ENCODE assay signal across 15 cellular contexts in the genomic region with DNA sequence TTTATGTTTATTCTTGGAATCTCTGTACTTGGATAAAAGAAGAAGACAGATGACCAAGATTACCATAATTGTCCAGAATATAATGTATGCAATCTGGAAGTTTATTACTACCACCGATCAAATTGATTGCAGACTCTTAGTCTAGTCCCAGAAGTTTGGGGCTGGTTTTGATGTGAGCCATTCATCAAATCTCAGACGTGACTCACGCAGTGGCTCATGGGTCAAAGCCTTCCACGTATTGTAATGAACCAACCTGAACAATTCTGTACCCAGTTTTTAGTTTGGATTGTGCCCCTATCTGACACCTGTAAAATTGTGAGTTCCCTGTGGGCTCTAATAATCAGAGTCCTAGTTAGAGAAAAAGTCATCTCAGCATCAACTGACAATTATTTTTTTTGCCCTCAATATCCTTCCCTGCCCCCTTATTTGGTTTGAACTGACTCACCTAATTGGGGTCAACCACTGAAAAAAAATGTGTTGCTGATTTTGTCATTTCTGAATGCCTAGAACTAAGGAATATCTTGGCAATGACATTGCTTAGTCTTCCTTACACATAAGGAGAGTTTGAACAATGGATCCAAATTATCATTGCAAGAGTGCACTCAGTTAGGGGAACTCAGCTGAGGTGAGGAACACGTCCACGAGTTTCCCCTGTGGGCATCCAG.
"Had no signal": no experiment of that assay in that cellular context is flagged by ENCODE, and none has a peak within 500 bp of the region (broad histone marks: within the 10 kb centered on the region; RNA-seq: fewer than 3 reads in every experiment).

No MANE protein-coding gene starts in this region.

- H3K36me3 ChIP-seq: adrenal gland, ovary had no signal

- H3K9me3 Mint-ChIP-seq: activated naive CD4-positive, alpha-beta T cell treated with anti-CD3 and anti-CD28 coated beads, Interleukin-2, amount 10 ng/mL, durations not matched to agents 7 days and 5 days; endodermal cell; memory B cell; naive thymus-derived CD4-positive, alpha-beta T cell had no signal

- H3K27ac Mint-ChIP-seq: activated CD8-positive, alpha-beta T cell treated with anti-CD3 and anti-CD28 coated beads, Interleukin-2, amount 10 ng/mL, durations not matched to agents 7 days and 5 days; activated naive CD4-positive, alpha-beta T cell treated with anti-CD3 and anti-CD28 coated beads, Interleukin-2, amount 10 ng/mL, durations not matched to agents 7 days and 5 days; endodermal cell; memory B cell; naive thymus-derived CD4-positive, alpha-beta T cell had no signal

- H3K27me3 ChIP-seq: adrenal gland, dorsolateral prefrontal cortex, ovary had no signal

- H3K4me3 Mint-ChIP-seq: activated CD8-positive, alpha-beta T cell treated with anti-CD3 and anti-CD28 coated beads, Interleukin-2, amount 10 ng/mL, durations not matched to agents 7 days and 5 days; activated naive CD4-positive, alpha-beta T cell treated with anti-CD3 and anti-CD28 coated beads, Interleukin-2, amount 10 ng/mL, durations not matched to agents 7 days and 5 days; endodermal cell; memory B cell; naive thymus-derived CD4-positive, alpha-beta T cell had no signal

- H3K4me3 ChIP-seq: adrenal gland, dorsolateral prefrontal cortex, mucosa of descending colon, ovary had no signal

- H3K4me1 Mint-ChIP-seq: activated naive CD4-positive, alpha-beta T cell treated with anti-CD3 and anti-CD28 coated beads, Interleukin-2, amount 10 ng/mL, durations not matched to agents 7 days and 5 days; memory B cell had no signal

- H3K36me3 Mint-ChIP-seq: activated naive CD4-positive, alpha-beta T cell treated with anti-CD3 and anti-CD28 coated beads, Interleukin-2, amount 10 ng/mL, durations not matched to agents 7 days and 5 days; memory B cell had no signal

- H3K9me3 ChIP-seq: adrenal gland, mucosa of descending colon, ovary had no signal

- H3K27ac ChIP-seq: adrenal gland, dorsolateral prefrontal cortex, ovary, VCaP had no signal

- DNase-seq: activated CD8-positive, alpha-beta memory T cell treated with anti-CD3 and anti-CD28 coated beads, Interleukin-2, amount 50 U/mL, for 4 hours; activated CD8-positive, alpha-beta T cell treated with anti-CD3 and anti-CD28 coated beads, Interleukin-2, amount 10 ng/mL, durations not matched to agents 7 days and 5 days; activated naive CD4-positive, alpha-beta T cell treated with anti-CD3 and anti-CD28 coated beads, Interleukin-2, amount 10 ng/mL, durations not matched to agents 7 days and 5 days; adrenal gland; dorsolateral prefrontal cortex; endodermal cell; glutamatergic neuron; hypothalamus; left ventricle myocardium superior; mucosa of descending colon; naive thymus-derived CD4-positive, alpha-beta T cell; ovary had no signal

- H3K4me1 ChIP-seq: adrenal gland had no signal

- ATAC-seq: activated CD8-positive, alpha-beta T cell treated with anti-CD3 and anti-CD28 coated beads, Interleukin-2, amount 10 ng/mL, durations not matched to agents 7 days and 5 days; left ventricle myocardium superior; mucosa of descending colon; naive thymus-derived CD4-positive, alpha-beta T cell; sciatic nerve had no signal
